In genomic region chr7:139774376-139774775, GRCh38 we compare ENCODE assay signal across 10 cellular contexts. TPM values are rescaled to one million over a fixed set of nuclear protein-coding genes. Genes with fewer than 3 reads are reported as not detected.
DNase-seq lines count a peak whose midpoint lies in the region; ATAC-seq, FAIRE-seq and TF ChIP-seq lines count a peak whose summit lies in the region.
"Had no signal": no experiment of that assay in that cellular context is flagged by ENCODE, and none has a peak within 500 bp of the region (broad histone marks: within the 10 kb centered on the region; RNA-seq: fewer than 3 reads in every experiment).

No MANE protein-coding gene starts in this region.

- in situ Hi-C loops in K562 (cut with MboI), result loop anchor here (5.0 kb wide), 1 partner anchor 228 kb away; no protein-coding TSS in a partner anchor

- CTCF ChIA-PET in K562 (lab: Yijun Ruan, JAX; ENCODE audit: low intra/inter-chr PET ratio), result no interaction called here

- no peak for TF ChIP-seq RAD21 in K562 (CRISPR knock-in tag; conservative IDR thresholded peaks at IDR 0.05 in 1 of 2, IDR thresholded peaks at IDR 0.05 in 1 of 2)

- no peak overlapping the region for H3K9ac ChIP-seq in K562 (ENCODE audit: insufficient read depth in 1 of 2, low read depth in 2 of 2, low read length in 2 of 2)

- intact Hi-C loops in K562 (cut with micrococcal nuclease), result loop anchor here (10.0 kb wide), 1 partner anchor 550 kb away; no protein-coding TSS in a partner anchor

- no peak overlapping the region for H3K4me3 Mint-ChIP-seq in memory B cell
- H3K4me3 Mint-ChIP-seq: WTC11 had no signal

- no peak for TF ChIP-seq POLR2A in K562 (conservative IDR thresholded peaks at IDR 0.05)

- peak overlapping the region; percentile 38 for H3K27ac Mint-ChIP-seq in memory B cell
- H3K27ac Mint-ChIP-seq: WTC11 had no signal

- H3K9me3 Mint-ChIP-seq in memory B cell, result no peaks in the 10 kb centered on the region
- H3K9me3 Mint-ChIP-seq: WTC11 had no signal

- peaks cover 3 to 11% of the 10 kb centered on the region in 2 experiments; a peak in 4 of 5 replicates for H3K27me3 ChIP-seq in K562 (ENCODE audit: control insufficient read depth in 2 of 2, insufficient read depth in 2 of 2, low read length in 2 of 2)

- no peak overlapping the region for H3K4me2 ChIP-seq in K562 (ENCODE audit: insufficient read depth, low read length)

- H3K4me1 Mint-ChIP-seq in memory B cell, result peaks cover 46% of the 10 kb centered on the region

- DNase-seq in AG08395 (ENCODE audit: low spot score) (peak; percentile 69), HTR-8/SVneo (ENCODE audit: insufficient read length, low spot score) (peak; percentile 42), K562 (ENCODE audit: extremely low read depth in 1 of 4, low spot score in 3 of 4) (no peak), memory B cell (ENCODE audit: low spot score in 2 of 2) (no peak), NCI-H1417 (lab: John Stamatoyannopoulos, UW) (no peak), pons (ENCODE audit: low spot score) (no peak)
- DNase-seq: effector CD4-positive, alpha-beta T cell had no signal

- peaks cover 4% of the 10 kb centered on the region; the same call in 1 of the 2 replicates for H4K20me1 ChIP-seq in K562 (replicated peaks; ENCODE audit: control insufficient read depth, insufficient read depth, low read length)

- H3K27me3 Mint-ChIP-seq in memory B cell, result peaks cover 3% of the 10 kb centered on the region

- no peak for TF ChIP-seq CTCF in K562 (IDR thresholded peaks at IDR 0.05 in 2 of 3, conservative IDR thresholded peaks at IDR 0.05 in 1 of 3; ENCODE audit: insufficient read depth in 2 of 3, low read depth in 1 of 3, low read length in 3 of 3)

- H2AFZ ChIP-seq in K562 (ENCODE audit: low read depth, low read length), result no peak overlapping the region

- H3K9me1 ChIP-seq in K562 (ENCODE audit: control insufficient read depth, insufficient read depth, low read length), result no peaks in the 10 kb centered on the region

- H3K36me3 ChIP-seq in K562 (ENCODE audit: control insufficient read depth, insufficient read depth, low read length), result peaks cover 5% of the 10 kb centered on the region; the same call in 1 of the 3 replicates

- ATAC-seq in K562, result no peak
- no peak for ATAC-seq in memory B cell (ENCODE audit: low read depth)
- no peak for ATAC-seq in HG03097 (IDR thresholded peaks at IDR 0.05; ENCODE audit: low FRiP score, unreplicated experiment)
- no peak for ATAC-seq in HG03135 (IDR thresholded peaks at IDR 0.05; ENCODE audit: unreplicated experiment)
- ATAC-seq: WTC11 had no signal

- no TSS peak for BruUV-seq in K562 (replicated peaks; lab: Mats Ljungman, UMichigan)

- no peaks in the 10 kb centered on the region for H3K9me3 ChIP-seq in K562 (replicated peaks; ENCODE audit: control insufficient read depth, insufficient read depth, low read depth, low read length)

- peaks cover 28% of the 10 kb centered on the region for H3K79me2 ChIP-seq in K562 (ENCODE audit: control insufficient read depth, insufficient read depth, low read length)

- FAIRE-seq in HTR-8/SVneo (lab: Jason Lieb, UNC), result no peak
- no peak for FAIRE-seq in K562 (lab: Jason Lieb, UNC)

- H3K4me3 ChIP-seq in K562, result no peak overlapping the region

- no peak for TF ChIP-seq EP300 in K562 (IDR thresholded peaks at IDR 0.05; ENCODE audit: low read length)

- H3K27ac ChIP-seq in K562 (ENCODE audit: extremely low read depth, low read depth, low read length), result no peak overlapping the region

- POLR2A ChIA-PET in K562 (lab: Yijun Ruan, JAX), result interaction anchor here (0.5 to 1.4 kb wide), 2 partner anchors 10 to 43 kb away, joined by 3 to 4 read pairs; no protein-coding TSS in a partner anchor

- H3K4me1 ChIP-seq in K562 (replicated peaks in 1 of 2; ENCODE audit: control insufficient read depth in 2 of 2, insufficient read depth in 2 of 2, low read length in 2 of 2), result peaks cover 14 to 15% of the 10 kb centered on the region in 2 experiments; a peak in 4 of 5 replicates

- 68% methylated on average over 1 of the region's 1 CpG for WGBS in K562 (ENCODE audit: insufficient coverage, low coverage, missing lambda C conversion rate)

- peaks cover 5% of the 10 kb centered on the region for H3K36me3 Mint-ChIP-seq in memory B cell
- H3K36me3 Mint-ChIP-seq: WTC11 had no signal

TF ChIP-seq in K562, 482 proteins besides CTCF, POLR2A, EP300 and RAD21 (continues in another document):
- TF ChIP-seq E2F6 (IDR thresholded peaks at IDR 0.05; ENCODE audit: borderline replicate concordance in 1 of 2, extremely low read depth in 1 of 2, insufficient read depth in 1 of 2, insufficient read length in 1 of 2, low read depth in 1 of 2, low read length in 1 of 2, poor library complexity in 1 of 2, severe bottlenecking in 1 of 2) (no peak), ZNF583 (CRISPR knock-in tag; IDR thresholded peaks at IDR 0.05) (no peak), HMBOX1 (IDR thresholded peaks at IDR 0.05) (peak; percentile 56; the same call in 1 of the 2 replicates), KLF16 (IDR thresholded peaks at IDR 0.05) (no peak), SNRNP70 (optimal IDR thresholded peaks at IDR 0.05; ENCODE audit: low read depth, low read length) (no peak), MXI1 (IDR thresholded peaks at IDR 0.05; ENCODE audit: low read depth, low read length) (no peak), OTX1 (CRISPR knock-in tag; IDR thresholded peaks at IDR 0.05) (no peak), ZNF561 (CRISPR knock-in tag; conservative IDR thresholded peaks at IDR 0.05) (no peak)
- TF ChIP-seq, protein P1, sequence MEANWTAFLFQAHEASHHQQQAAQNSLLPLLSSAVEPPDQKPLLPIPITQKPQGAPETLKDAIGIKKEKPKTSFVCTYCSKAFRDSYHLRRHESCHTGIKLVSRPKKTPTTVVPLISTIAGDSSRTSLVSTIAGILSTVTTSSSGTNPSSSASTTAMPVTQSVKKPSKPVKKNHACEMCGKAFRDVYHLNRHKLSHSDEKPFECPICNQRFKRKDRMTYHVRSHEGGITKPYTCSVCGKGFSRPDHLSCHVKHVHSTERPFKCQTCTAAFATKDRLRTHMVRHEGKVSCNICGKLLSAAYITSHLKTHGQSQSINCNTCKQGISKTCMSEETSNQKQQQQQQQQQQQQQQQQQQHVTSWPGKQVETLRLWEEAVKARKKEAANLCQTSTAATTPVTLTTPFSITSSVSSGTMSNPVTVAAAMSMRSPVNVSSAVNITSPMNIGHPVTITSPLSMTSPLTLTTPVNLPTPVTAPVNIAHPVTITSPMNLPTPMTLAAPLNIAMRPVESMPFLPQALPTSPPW (CRISPR knock-in tag; IDR thresholded peaks at IDR 0.05), result no peak

RNA-seq across cellular contexts. Expression of gene HIPK2, which starts 3.4 kb away (rescaled TPM):
- 51.9 and 59.2 TPM in 2 replicates for total RNA-seq in K562 (2011; cell fraction: chromatin; rRNA removed; ENCODE audit: low replicate concordance)
- total RNA-seq in K562 (2011; cell fraction: nucleolus; rRNA removed), result 15.1 and 17.3 TPM in 2 replicates
- 16.6 and 21.8 TPM in 2 replicates for total RNA-seq in K562 (2011; cell fraction: nucleoplasm; rRNA removed)
- 3.8 and 5.7 TPM in 2 replicates for total RNA-seq in K562 (2014; rRNA removed)
- total RNA-seq in K562 (2014; rRNA removed; fragmentation: Illumina TruSeq; extraction: Trizol), result 5.4 and 5.5 TPM in 2 replicates
- 3.9 and 4.4 TPM in 2 replicates for total RNA-seq in K562 (2015; rRNA removed; fragmentation: Illumina TruSeq; extraction: Trizol)
- total RNA-seq in K562 (2021), result 17.5 and 19.8 TPM in 2 replicates
- polyA plus RNA-seq in K562 (2011; rRNA removed), result 8.8 and 10.0 TPM in 2 replicates
- polyA plus RNA-seq in K562 (2011; cell fraction: cytosol; rRNA removed), result 6.5 and 10.7 TPM in 2 replicates
- 15.6 and 30.0 TPM in 2 replicates for polyA plus RNA-seq in K562 (2011; cell fraction: nucleus; rRNA removed)
- 4.7 and 7.4 TPM in 2 replicates for polyA plus RNA-seq in K562 (2012)
- 9.9 and 10.1 TPM in 2 replicates for polyA plus RNA-seq in K562 (2014; fragmentation: Illumina TruSeq; extraction: Trizol)
- 1 to 10 TPM in 1 of 2 experiments, under 1 TPM in 1; 0.69 to 1.6 TPM for polyA plus RNA-seq in K562 (2014; fragmentation: Nextera tagmentation; extraction: Ambion mirVana)
- polyA plus RNA-seq in K562 (2014; rRNA removed), result 5.1 and 5.5 TPM in 2 replicates
- 31.9 and 34.7 TPM in 2 replicates for polyA minus RNA-seq in K562 (2011; rRNA and poly(A)+ RNA removed)
- 25.2 and 25.9 TPM in 2 replicates for polyA minus RNA-seq in K562 (2011; cell fraction: cytosol; rRNA and poly(A)+ RNA removed)
- polyA minus RNA-seq in K562 (2011; cell fraction: nucleus; rRNA and poly(A)+ RNA removed), result 17.0 and 17.8 TPM in 2 replicates

RNA-seq across cellular contexts. Expression of gene TBXAS1, which starts 54.7 kb away (rescaled TPM):
- total RNA-seq in K562 (2011; cell fraction: chromatin; rRNA removed; ENCODE audit: low replicate concordance), result 6.1 and 7.4 TPM in 2 replicates
- total RNA-seq in K562 (2011; cell fraction: nucleolus; rRNA removed), result 3.2 and 6.0 TPM in 2 replicates
- total RNA-seq in K562 (2011; cell fraction: nucleoplasm; rRNA removed), result 4.2 and 10.6 TPM in 2 replicates
- total RNA-seq in K562 (2014; rRNA removed), result 1.5 and 1.7 TPM in 2 replicates
- total RNA-seq in K562 (2014; rRNA removed; fragmentation: Illumina TruSeq; extraction: Trizol), result 1.3 and 2.5 TPM in 2 replicates
- 2.6 and 2.9 TPM in 2 replicates for total RNA-seq in K562 (2015; rRNA removed; fragmentation: Illumina TruSeq; extraction: Trizol)
- 1.9 and 2.7 TPM in 2 replicates for total RNA-seq in K562 (2021)
- polyA plus RNA-seq in K562 (2011; rRNA removed), result 6.8 and 8.3 TPM in 2 replicates
- 3.7 and 8.3 TPM in 2 replicates for polyA plus RNA-seq in K562 (2011; cell fraction: cytosol; rRNA removed)
- polyA plus RNA-seq in K562 (2011; cell fraction: nucleus; rRNA removed), result 10.0 and 17.3 TPM in 2 replicates
- polyA plus RNA-seq in K562 (2012), result 2.7 and 4.5 TPM in 2 replicates
- 2.0 and 2.2 TPM in 2 replicates for polyA plus RNA-seq in K562 (2014; fragmentation: Illumina TruSeq; extraction: Trizol)
- polyA plus RNA-seq in K562 (2014; fragmentation: Nextera tagmentation; extraction: Ambion mirVana), result 1 to 10 TPM; 1.1 to 1.2 TPM
- 2.4 and 3.7 TPM in 2 replicates for polyA plus RNA-seq in K562 (2014; rRNA removed)
- polyA minus RNA-seq in K562 (2011; rRNA and poly(A)+ RNA removed), result 3.8 and 6.3 TPM in 2 replicates
- polyA minus RNA-seq in K562 (2011; cell fraction: cytosol; rRNA and poly(A)+ RNA removed), result 1.6 and 3.1 TPM in 2 replicates
- polyA minus RNA-seq in K562 (2011; cell fraction: nucleus; rRNA and poly(A)+ RNA removed), result 4.4 and 4.6 TPM in 2 replicates

Comparison
In these comparisons a context has a peak if more than half of its experiments do, and no peak if none do; other contexts are left out.
1. DNase-seq: peak in AG08395 (single experiment) and HTR-8/SVneo (single experiment); none in K562 (0 of 4), memory B cell (0 of 2), NCI-H1417 (0 of 3) and pons (single experiment).